1 cellular context compared by ENCODE assay signal in genomic region chr5:105670586-105670985, GRCh38.
TF ChIP-seq lines count a peak whose summit lies in the region.

No MANE protein-coding gene starts in this region.

TF ChIP-seq in HepG2, 621 proteins besides CTCF, POLR2A, EP300 and RAD21:
- TF ChIP-seq ZNF362 (CRISPR knock-in tag; IDR thresholded peaks at IDR 0.05; ENCODE audit: borderline replicate concordance): no peak
- no peak for TF ChIP-seq PITX1 (CRISPR knock-in tag; IDR thresholded peaks at IDR 0.05)
- no peak for TF ChIP-seq YEATS4 (CRISPR knock-in tag; IDR thresholded peaks at IDR 0.05; ENCODE audit: borderline replicate concordance)
- TF ChIP-seq ZNF709 (CRISPR knock-in tag; IDR thresholded peaks at IDR 0.05): no peak
- no peak for TF ChIP-seq HMGXB3 (CRISPR knock-in tag; IDR thresholded peaks at IDR 0.05; ENCODE audit: borderline replicate concordance)
- TF ChIP-seq NFKB2 (CRISPR knock-in tag; IDR thresholded peaks at IDR 0.05; ENCODE audit: borderline replicate concordance): no peak
- TF ChIP-seq HMGXB4 (CRISPR knock-in tag; IDR thresholded peaks at IDR 0.05; ENCODE audit: borderline replicate concordance in 1 of 2, low read depth in 1 of 2): no peak
- TF ChIP-seq NFIB (CRISPR knock-in tag; IDR thresholded peaks at IDR 0.05; ENCODE audit: borderline replicate concordance): no peak
- no peak for TF ChIP-seq MAZ (IDR thresholded peaks at IDR 0.05; ENCODE audit: borderline replicate concordance, low read depth, low read length)
- no peak for TF ChIP-seq MAZ (CRISPR knock-in tag; IDR thresholded peaks at IDR 0.05; ENCODE audit: low read depth)
- no peak for TF ChIP-seq ZMAT5 (CRISPR knock-in tag; IDR thresholded peaks at IDR 0.05; ENCODE audit: borderline replicate concordance, low read depth)
